In the genomic region with DNA sequence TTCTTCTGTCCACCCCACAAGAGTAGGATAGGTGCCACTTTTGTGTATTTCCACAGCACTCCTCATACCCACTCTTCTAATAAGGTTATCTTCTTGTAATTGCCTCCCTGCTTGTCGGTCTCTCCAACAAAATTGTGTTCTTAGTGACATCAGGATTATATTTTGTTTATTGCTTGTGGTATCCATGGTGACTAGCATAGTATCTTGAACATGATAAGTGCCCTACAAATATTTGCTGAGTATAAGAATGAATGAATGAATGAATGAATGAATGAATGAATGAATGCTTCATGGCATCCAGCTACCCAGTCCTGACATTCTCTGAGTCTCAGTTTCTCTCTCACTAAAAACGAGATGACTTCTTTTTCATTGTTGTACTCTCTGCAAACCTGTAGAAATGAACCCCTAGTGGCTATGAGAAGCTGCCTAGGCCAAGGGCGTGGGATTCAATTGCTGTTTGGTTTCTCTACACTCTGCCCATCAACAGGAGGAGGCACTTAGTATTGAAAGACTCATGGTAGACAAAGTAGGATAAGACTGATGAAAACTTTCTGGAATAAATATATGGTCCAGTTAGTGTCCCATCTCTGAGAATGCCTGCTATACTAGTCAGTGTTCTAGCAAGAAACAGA, we compare ENCODE assay signal across 22 cellular contexts.
DNase-seq lines count a peak whose midpoint lies in the region; ATAC-seq, FAIRE-seq and TF ChIP-seq lines count a peak whose summit lies in the region.
"Had no signal": no experiment of that assay in that cellular context is flagged by ENCODE, and none has a peak within 500 bp of the region (broad histone marks: within the 10 kb centered on the region; RNA-seq: fewer than 3 reads in every experiment).

No MANE protein-coding gene starts in this region.

- CTCF ChIA-PET in Caco-2 (lab: Charles Lee) (no interaction called here), K562 (lab: Yijun Ruan, JAX; ENCODE audit: low intra/inter-chr PET ratio) (no interaction called here)

- no TSS peak for BruUV-seq in Caco-2 (replicated peaks; lab: Mats Ljungman, UMichigan)
- BruUV-seq in K562 (replicated peaks; lab: Mats Ljungman, UMichigan), result no TSS peak

- intact Hi-C loops in Caco-2 (cut with micrococcal nuclease; ENCODE audit: unreplicated experiment) (no loop called here), K562 (cut with micrococcal nuclease) (no loop called here)

- H3K27ac ChIP-seq in K562 (ENCODE audit: extremely low read depth, low read depth, low read length), result no peak overlapping the region
- H3K27ac ChIP-seq: brain microvascular endothelial cell, skin epidermis had no signal

- FAIRE-seq in K562 (lab: Jason Lieb, UNC), result no peak
- FAIRE-seq: GM18507 had no signal

- H2AFZ ChIP-seq in K562 (ENCODE audit: low read depth, low read length), result no peak overlapping the region

- H3K4me3 ChIP-seq in Caco-2 (ENCODE audit: low read depth, low read length), result no peak overlapping the region
- H3K4me3 ChIP-seq in K562, result no peak overlapping the region
- H3K4me3 ChIP-seq: lung, skin epidermis had no signal

- H3K9ac ChIP-seq in K562 (ENCODE audit: insufficient read depth in 1 of 2, low read depth in 2 of 2, low read length in 2 of 2), result no peak overlapping the region

- no peaks in the 10 kb centered on the region for H3K79me2 ChIP-seq in K562 (ENCODE audit: control insufficient read depth, insufficient read depth, low read length)

- H3K9me3 ChIP-seq in Caco-2 (no peaks in the 10 kb centered on the region), K562 (replicated peaks; ENCODE audit: control insufficient read depth, insufficient read depth, low read depth, low read length) (no peaks in the 10 kb centered on the region)

- H3K27ac Mint-ChIP-seq in Caco-2 (ENCODE audit: unreplicated experiment), result peak overlapping the region; percentile 31
- H3K27ac Mint-ChIP-seq in activated T-cell treated with anti-CD3 and anti-CD28 coated beads, Interleukin-2, amount 50 U/mL, for 24 hours, result no peak overlapping the region
- H3K27ac Mint-ChIP-seq: activated B cell treated with CpG ODN at 0.5 μM for 24 hours; activated T-helper 17 cell treated with anti-CD3 and anti-CD28 coated beads, Interleukin-2, amount 50 U/mL, for 72 hours; natural killer cell; T-helper 1 cell treated with Interleukin-12 subunit alpha and Interleukin-12 subunit beta and Interleukin-4 antibody, amounts not matched to agents 30 μg/mL and 1 μg/mL, for 36 hours had no signal

- POLR2A ChIA-PET in Caco-2 (lab: Charles Lee), result no interaction called here
- POLR2A ChIA-PET in K562 (lab: Yijun Ruan, JAX), result interaction anchor here (1.3 to 1.6 kb wide), 3 partner anchors 9 to 10 kb away, joined by 4 to 11 read pairs (median 8); no protein-coding TSS in a partner anchor

- H3K4me3 Mint-ChIP-seq in Caco-2 (ENCODE audit: unreplicated experiment), result no peak overlapping the region
- no peak overlapping the region for H3K4me3 Mint-ChIP-seq in activated T-cell treated with anti-CD3 and anti-CD28 coated beads, Interleukin-2, amount 50 U/mL, for 24 hours
- H3K4me3 Mint-ChIP-seq: activated B cell treated with CpG ODN at 0.5 μM for 24 hours; activated T-helper 17 cell treated with anti-CD3 and anti-CD28 coated beads, Interleukin-2, amount 50 U/mL, for 72 hours; CD8-positive, alpha-beta memory T cell; natural killer cell; T-helper 1 cell treated with Interleukin-12 subunit alpha and Interleukin-12 subunit beta and Interleukin-4 antibody, amounts not matched to agents 30 μg/mL and 1 μg/mL, for 36 hours had no signal

- in situ Hi-C loops in K562 (cut with MboI), result loop anchor here (10.0 kb wide), 1 partner anchor 522 kb away; no protein-coding TSS in a partner anchor

- H3K36me3 ChIP-seq in Caco-2 (ENCODE audit: control insufficient read depth, insufficient read depth, low read length) (no peaks in the 10 kb centered on the region), K562 (ENCODE audit: control insufficient read depth, insufficient read depth, low read length) (no peaks in the 10 kb centered on the region)
- H3K36me3 ChIP-seq: brain microvascular endothelial cell had no signal

- no peak for ATAC-seq in K562
- ATAC-seq in HG03565 (IDR thresholded peaks at IDR 0.05; ENCODE audit: unreplicated experiment), result no peak
- ATAC-seq: activated T-helper 17 cell treated with anti-CD3 and anti-CD28 coated beads, Interleukin-2, amount 50 U/mL, for 72 hours; natural killer cell had no signal

- peaks cover 6% of the 10 kb centered on the region for H3K9me3 Mint-ChIP-seq in Caco-2 (ENCODE audit: unreplicated experiment)
- H3K9me3 Mint-ChIP-seq in activated T-cell treated with anti-CD3 and anti-CD28 coated beads, Interleukin-2, amount 50 U/mL, for 24 hours, result no peaks in the 10 kb centered on the region
- H3K9me3 Mint-ChIP-seq: activated B cell treated with CpG ODN at 0.5 μM for 24 hours; activated T-helper 17 cell treated with anti-CD3 and anti-CD28 coated beads, Interleukin-2, amount 50 U/mL, for 72 hours; CD8-positive, alpha-beta memory T cell; natural killer cell; T-helper 1 cell treated with Interleukin-12 subunit alpha and Interleukin-12 subunit beta and Interleukin-4 antibody, amounts not matched to agents 30 μg/mL and 1 μg/mL, for 36 hours had no signal

- no peaks in the 10 kb centered on the region for H3K4me1 ChIP-seq in Caco-2
- no peaks in the 10 kb centered on the region for H3K4me1 ChIP-seq in K562 (replicated peaks in 1 of 2; ENCODE audit: control insufficient read depth in 2 of 2, insufficient read depth in 2 of 2, low read length in 2 of 2)

- 0 out of 2 replicates have a peak, but pooled peaks cover 13% of the 10 kb centered on the region for H4K20me1 ChIP-seq in K562 (replicated peaks; ENCODE audit: control insufficient read depth, insufficient read depth, low read length)

- WGBS in K562 (ENCODE audit: insufficient coverage, low coverage, missing lambda C conversion rate), result 6% methylated on average over 3 of the region's 3 CpGs

- H3K9me1 ChIP-seq in K562 (ENCODE audit: control insufficient read depth, insufficient read depth, low read length), result no peaks in the 10 kb centered on the region

- H3K4me2 ChIP-seq in K562 (ENCODE audit: insufficient read depth, low read length), result peak overlapping the region; percentile 17; the same call in 1 of the 2 replicates

- DNase-seq in Caco-2 (no peak), NAMALWA (ENCODE audit: low spot score) (peak; percentile 12), K562 (ENCODE audit: extremely low read depth in 1 of 4, low spot score in 3 of 4) (no peak), kidney tubule cell (ENCODE audit: low spot score) (peak; percentile 14), NCI-H2196 (lab: John Stamatoyannopoulos, UW; ENCODE audit: unreplicated experiment) (no peak), SIG-M5 treated with dmso at 0.1 percent for 504 hours (lab: John Stamatoyannopoulos, UW; ENCODE audit: unreplicated experiment) (no peak)
- DNase-seq in activated T-cell treated with anti-CD3 and anti-CD28 coated beads, Interleukin-2, amount 50 U/mL, for 24 hours, result no peak
- DNase-seq: activated B cell treated with CpG ODN at 0.5 μM for 24 hours; CD8-positive, alpha-beta memory T cell; effector CD4-positive, alpha-beta T cell; Karpas-422; natural killer cell; NCI-H2171 treated with DMSO at 0.1 percent for 48 hours; posterior cingulate gyrus; stimulated activated CD4-positive, alpha-beta T cell treated with anti-CD3 and anti-CD28 coated beads, Interleukin-4, amount 100 ng/mL, for 4 hours had no signal

- TF ChIP-seq POLR2A in K562 (conservative IDR thresholded peaks at IDR 0.05), result no peak

- no peaks in the 10 kb centered on the region for H3K36me3 Mint-ChIP-seq in Caco-2 (ENCODE audit: insufficient read depth, unreplicated experiment)
- H3K36me3 Mint-ChIP-seq in activated T-cell treated with anti-CD3 and anti-CD28 coated beads, Interleukin-2, amount 50 U/mL, for 24 hours (ENCODE audit: low read depth), result no peaks in the 10 kb centered on the region
- H3K36me3 Mint-ChIP-seq: CD8-positive, alpha-beta memory T cell; natural killer cell had no signal

- peaks cover 7% of the 10 kb centered on the region for H3K4me1 Mint-ChIP-seq in Caco-2 (ENCODE audit: low read depth, unreplicated experiment)
- no peaks in the 10 kb centered on the region for H3K4me1 Mint-ChIP-seq in activated T-cell treated with anti-CD3 and anti-CD28 coated beads, Interleukin-2, amount 50 U/mL, for 24 hours (ENCODE audit: low read depth)
- H3K4me1 Mint-ChIP-seq: activated B cell treated with CpG ODN at 0.5 μM for 24 hours; activated T-helper 17 cell treated with anti-CD3 and anti-CD28 coated beads, Interleukin-2, amount 50 U/mL, for 72 hours; CD8-positive, alpha-beta memory T cell had no signal

- no peaks in the 10 kb centered on the region for H3K27me3 ChIP-seq in Caco-2 (replicated peaks; ENCODE audit: control insufficient read depth, insufficient read depth, low read length)
- peaks cover 58 to 65% of the 10 kb centered on the region in 2 experiments for H3K27me3 ChIP-seq in K562 (ENCODE audit: control insufficient read depth in 2 of 2, insufficient read depth in 2 of 2, low read length in 2 of 2)
- H3K27me3 ChIP-seq: brain microvascular endothelial cell had no signal

- TF ChIP-seq EP300 in K562 (IDR thresholded peaks at IDR 0.05; ENCODE audit: low read length), result no peak

- no peak for TF ChIP-seq RAD21 in K562 (CRISPR knock-in tag; conservative IDR thresholded peaks at IDR 0.05 in 1 of 2, IDR thresholded peaks at IDR 0.05 in 1 of 2)

- H3K27me3 Mint-ChIP-seq in Caco-2 (ENCODE audit: insufficient read depth, unreplicated experiment), result no peaks in the 10 kb centered on the region
- H3K27me3 Mint-ChIP-seq in activated T-cell treated with anti-CD3 and anti-CD28 coated beads, Interleukin-2, amount 50 U/mL, for 24 hours, result peaks cover 13% of the 10 kb centered on the region

- no peak for TF ChIP-seq CTCF in Caco-2 (IDR thresholded peaks at IDR 0.05; ENCODE audit: insufficient read depth in 1 of 2, low read depth in 1 of 2, low read length in 1 of 2, severe bottlenecking in 1 of 2, unreplicated experiment in 1 of 2)
- TF ChIP-seq CTCF in K562 (IDR thresholded peaks at IDR 0.05 in 2 of 3, conservative IDR thresholded peaks at IDR 0.05 in 1 of 3; ENCODE audit: insufficient read depth in 2 of 3, low read depth in 1 of 3, low read length in 3 of 3), result no peak

TF ChIP-seq in K562, 482 proteins besides CTCF, POLR2A, EP300 and RAD21 (continues in another document):
- no peak for TF ChIP-seq ZNF764 (CRISPR knock-in tag; IDR thresholded peaks at IDR 0.05; ENCODE audit: low read depth)

Comparison
In these comparisons a context has a peak if more than half of its experiments do, and no peak if none do; other contexts are left out.
1. DNase-seq: peak in NAMALWA (single experiment) and kidney tubule cell (single experiment); none in Caco-2 (0 of 2), K562 (0 of 4), NCI-H2196 (single experiment), activated T-cell treated with anti-CD3 and anti-CD28 coated beads, Interleukin-2, amount 50 U/mL, for 24 hours (single experiment) and SIG-M5 treated with dmso at 0.1 percent for 504 hours (single experiment).